In the genomic region with DNA sequence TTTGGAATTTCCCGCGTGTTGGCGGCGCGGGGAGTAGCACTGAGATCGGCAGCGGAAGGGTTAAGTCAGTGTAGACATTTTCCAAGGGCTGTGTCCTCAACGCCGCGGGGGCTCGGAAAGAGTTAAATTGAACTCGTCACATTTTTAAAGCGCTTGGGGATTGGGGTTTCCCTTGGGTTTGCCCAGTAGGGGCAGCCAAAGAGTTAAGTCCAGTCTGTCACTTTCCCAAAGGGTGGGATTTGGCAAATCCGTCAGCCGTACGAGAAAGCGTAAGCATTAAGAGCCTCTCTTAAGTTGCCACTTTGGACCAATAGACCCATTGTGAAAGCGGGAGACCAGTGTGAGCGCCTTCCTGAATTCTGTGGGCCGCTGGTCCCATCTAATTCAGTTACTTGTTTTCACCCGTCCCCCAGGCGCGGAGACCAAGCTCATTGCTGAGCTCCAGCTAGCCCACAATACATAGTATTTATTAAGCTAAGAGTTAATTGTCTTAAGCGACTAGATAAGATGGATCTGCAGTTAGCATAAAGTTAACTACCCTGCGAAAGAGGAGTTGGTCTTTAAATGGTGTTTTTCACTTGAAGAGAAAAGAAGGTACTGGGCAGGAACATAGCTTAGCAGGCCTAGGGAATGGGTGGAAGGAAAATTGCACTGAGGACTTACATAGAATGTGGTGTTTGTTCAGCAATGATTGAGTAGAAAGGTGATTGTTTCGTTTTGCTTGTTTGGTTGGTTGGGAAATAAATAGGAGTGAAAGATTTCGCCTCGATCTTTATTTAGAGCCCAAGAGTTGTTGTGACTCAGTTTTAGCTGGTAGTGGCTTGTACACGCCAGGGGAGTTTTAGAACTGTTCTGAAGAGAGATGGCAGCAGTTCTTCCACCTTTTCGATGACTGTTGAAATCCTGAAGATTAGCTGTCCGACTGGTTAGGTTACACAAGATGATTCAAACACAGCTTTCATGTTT, we compare ENCODE assay signal across 8 cellular contexts. TPM values are rescaled to one million over a fixed set of nuclear protein-coding genes. Genes with fewer than 3 reads are reported as not detected.
DNase-seq lines count a peak whose midpoint lies in the region; ATAC-seq and TF ChIP-seq lines count a peak whose summit lies in the region.

No MANE protein-coding gene starts in this region.

- H3K79me2 ChIP-seq in GM23248 (ENCODE audit: insufficient read depth), result peaks cover 63% of the 10 kb centered on the region

- H3F3A ChIP-seq in GM23248 (ENCODE audit: insufficient read depth), result peaks cover 8% of the 10 kb centered on the region

- no peaks in the 10 kb centered on the region for H3K36me3 ChIP-seq in GM23248 (ENCODE audit: low read depth)
- no peaks in the 10 kb centered on the region for H3K36me3 ChIP-seq in MG63
- no peaks in the 10 kb centered on the region for H3K36me3 ChIP-seq in esophagus (ENCODE audit: control insufficient read depth in 2 of 2, insufficient read depth in 2 of 2, low read length in 1 of 2)
- H3K36me3 ChIP-seq in mucosa of descending colon (ENCODE audit: low read depth), result no peaks in the 10 kb centered on the region
- no peaks in the 10 kb centered on the region for H3K36me3 ChIP-seq in tibial artery

- 0 out of 2 replicates have a peak, but pooled peaks cover 4% of the 10 kb centered on the region for H4K20me1 ChIP-seq in GM23248 (ENCODE audit: insufficient read depth)

- H3K27me3 ChIP-seq in GM23248 (replicated peaks; ENCODE audit: insufficient read depth), result no peaks in the 10 kb centered on the region
- H3K27me3 ChIP-seq in MG63, result no peaks in the 10 kb centered on the region
- no peaks in the 10 kb centered on the region for H3K27me3 ChIP-seq in esophagus (ENCODE audit: control insufficient read depth in 1 of 2, insufficient read depth in 2 of 2, low read length in 2 of 2)
- no peaks in the 10 kb centered on the region for H3K27me3 ChIP-seq in tibial artery

- DNase-seq in G401 (ENCODE audit: low spot score), result peak; percentile 49
- peak; percentile 83 for DNase-seq in GM23248
- peak; percentile 13 for DNase-seq in MG63
- DNase-seq in activated T-cell treated with anti-CD3 and anti-CD28 coated beads for 24 hours (ENCODE audit: low read depth), result peak; percentile 7
- peak in 2 of 3 donors; percentile 44 to 47 for DNase-seq in mucosa of descending colon
- peak; percentile 68 to 70 for DNase-seq in tibial artery
- no peak for DNase-seq in NCI-H2107 treated with DMSO at 0.1 percent for 48 hours (lab: John Stamatoyannopoulos, UW; ENCODE audit: unreplicated experiment)

- H3K9me2 ChIP-seq in GM23248 (ENCODE audit: insufficient read depth), result no peaks in the 10 kb centered on the region

- H3K4me2 ChIP-seq in GM23248 (ENCODE audit: unreplicated experiment), result peak overlapping the region; percentile 78

- peak overlapping the region; percentile 64 for H2AFZ ChIP-seq in GM23248

- in situ Hi-C loops in G401 (cut with HindIII; ENCODE audit: low sequenced_read_pairs) (no loop called here), GM23248 (cut with MboI) (no loop called here)

- H3K4me1 ChIP-seq in GM23248 (ENCODE audit: insufficient read depth), result peaks cover 32% of the 10 kb centered on the region
- H3K4me1 ChIP-seq in esophagus (ENCODE audit: control insufficient read depth in 2 of 2, insufficient read depth in 2 of 2, low read length in 1 of 2), result peaks cover 0 to 4% of the 10 kb centered on the region in 2 donors
- peaks cover 14% of the 10 kb centered on the region for H3K4me1 ChIP-seq in mucosa of descending colon (ENCODE audit: low read depth)
- peaks cover 0 to 47% (median 27%) of the 10 kb centered on the region in 4 donors for H3K4me1 ChIP-seq in tibial artery

- H3K4me3 ChIP-seq in GM23248, result peak overlapping the region; percentile 93
- H3K4me3 ChIP-seq in MG63, result peak overlapping the region; percentile 89
- peak overlapping the region; percentile 99 for H3K4me3 ChIP-seq in esophagus (ENCODE audit: low read depth in 1 of 2, low read length in 2 of 2)
- peak overlapping the region; percentile 100 for H3K4me3 ChIP-seq in mucosa of descending colon
- H3K4me3 ChIP-seq in tibial artery, result peak overlapping the region; percentile 95 to 100

- intact Hi-C loops in mucosa of descending colon (cut with DNase I, micrococcal nuclease), result loop anchor here in 1 of 2 donors (10.0 kb wide), 1 partner anchor 62 kb away; the partner anchor contains the start of gene EDEM1
- intact Hi-C loops in tibial artery (cut with DNase I; ENCODE audit: low total_unique reads), result loop anchor here (5.0 kb wide), 1 partner anchor 64 kb away; the partner anchor contains the start of gene EDEM1

- TF ChIP-seq CTCF in mucosa of descending colon (IDR thresholded peaks at IDR 0.05), result no peak
- TF ChIP-seq CTCF in tibial artery (IDR thresholded peaks at IDR 0.05), result no peak

- H3K27ac ChIP-seq in GM23248 (peak overlapping the region; percentile 92), esophagus (ENCODE audit: low read depth in 2 of 2, low read length in 1 of 2) (peak overlapping the region; percentile 93 to 97), tibial artery (peak overlapping the region; percentile 94 to 96)

- ATAC-seq in mucosa of descending colon, result peak; percentile 41

- peak overlapping the region; percentile 99 for H3K9ac ChIP-seq in GM23248

- H3K9me3 ChIP-seq in GM23248 (ENCODE audit: low read depth) (no peaks in the 10 kb centered on the region), MG63 (no peaks in the 10 kb centered on the region), esophagus (ENCODE audit: control insufficient read depth in 2 of 2, insufficient read depth in 1 of 2, low read depth in 1 of 2, low read length in 1 of 2) (no peaks in the 10 kb centered on the region), mucosa of descending colon (no peaks in the 10 kb centered on the region), tibial artery (no peaks in the 10 kb centered on the region)

- WGBS in GM23248 (ENCODE audit: low coverage in 1 of 2, low lambda C conversion rate in 2 of 2, missing lambda C conversion rate in 2 of 2), 2 experiments, result 3% methylated on average over 31 of the region's 31 CpGs
- 4 to 5% methylated on average over 31 of the region's 31 CpGs for WGBS in esophagus, 2 donors

RNA-seq across cellular contexts. Expression of gene ARL8B, which starts 0.9 kb away (rescaled TPM):
- total RNA-seq in G401 (2014; rRNA removed; shearing (Covaris generic)), result 78.2 and 121 TPM in 2 replicates
- 47.2 and 57.3 TPM in 2 replicates for total RNA-seq in GM23248 (2014; rRNA removed; shearing (Covaris generic))
- polyA plus RNA-seq in GM23248 (2016; fragmentation: Nextera tagmentation; extraction: Ambion mirVana) (72.0 and 72.9 TPM in 2 replicates), esophagus (10 to 100 TPM; 45.5 to 50.8 TPM)
- 41.0 and 73.9 TPM in 2 replicates for total RNA-seq in MG63 (2014; rRNA removed; shearing (Covaris generic); ENCODE audit: low replicate concordance)
- total RNA-seq in mucosa of descending colon, result 10 to 100 TPM; 49.3 to 68.5 (median 57.6) TPM
